14 cellular contexts compared by ENCODE assay signal in genomic region chr6:16437984-16438383, GRCh38.
DNase-seq lines count a peak whose midpoint lies in the region; ATAC-seq and TF ChIP-seq lines count a peak whose summit lies in the region.
"Had no signal": no experiment of that assay in that cellular context is flagged by ENCODE, and none has a peak within 500 bp of the region (broad histone marks: within the 10 kb centered on the region; RNA-seq: fewer than 3 reads in every experiment).

No MANE protein-coding gene starts in this region.

- H3K27me3 ChIP-seq in left ventricle myocardium inferior (ENCODE audit: low read depth) (no peaks in the 10 kb centered on the region), left lung (no peaks in the 10 kb centered on the region), vagina (no peaks in the 10 kb centered on the region)
- H3K27me3 ChIP-seq: hepatocyte had no signal

- H3K4me3 Mint-ChIP-seq in activated T-cell treated with anti-CD3 and anti-CD28 coated beads, Interleukin-2, amount 50 U/mL, for 4 hours = peak overlapping the region; percentile 91
- H3K4me3 Mint-ChIP-seq: naive B cell had no signal

- no peaks in the 10 kb centered on the region for H3K27me3 Mint-ChIP-seq in activated T-cell treated with anti-CD3 and anti-CD28 coated beads, Interleukin-2, amount 50 U/mL, for 4 hours (ENCODE audit: low read depth)

- peaks cover 85% of the 10 kb centered on the region for H3K4me1 Mint-ChIP-seq in activated T-cell treated with anti-CD3 and anti-CD28 coated beads, Interleukin-2, amount 50 U/mL, for 4 hours (ENCODE audit: low read depth)

- H3K27ac ChIP-seq in left ventricle myocardium inferior (replicated peaks) (no peak overlapping the region), left lung (no peak overlapping the region), vagina (peak overlapping the region; percentile 60)
- H3K27ac ChIP-seq: hepatocyte had no signal

- H3K4me1 ChIP-seq in left ventricle myocardium inferior (peaks cover 57% of the 10 kb centered on the region), left lung (peaks cover 6 to 14% of the 10 kb centered on the region in 2 donors), vagina (peaks cover 28% of the 10 kb centered on the region)

- intact Hi-C loops in Right ventricle myocardium superior (cut with DNase I) (no loop called here), left ventricle myocardium inferior (cut with micrococcal nuclease) (no loop called here), left lung (cut with DNase I) (no loop called here), vagina (cut with DNase I) (no loop called here)

- H3K4me3 ChIP-seq in left ventricle myocardium inferior = no peak overlapping the region
- H3K4me3 ChIP-seq in left lung = no peak overlapping the region
- no peak overlapping the region for H3K4me3 ChIP-seq in vagina
- H3K4me3 ChIP-seq: hepatocyte had no signal

- H3K36me3 Mint-ChIP-seq in activated T-cell treated with anti-CD3 and anti-CD28 coated beads, Interleukin-2, amount 50 U/mL, for 4 hours (ENCODE audit: insufficient read depth) = peaks cover 27% of the 10 kb centered on the region

- no peak for TF ChIP-seq POLR2A in vagina (IDR thresholded peaks at IDR 0.05)

- H3K9me3 Mint-ChIP-seq in activated T-cell treated with anti-CD3 and anti-CD28 coated beads, Interleukin-2, amount 50 U/mL, for 4 hours = peaks cover 3% of the 10 kb centered on the region

- TF ChIP-seq CTCF in left ventricle myocardium inferior (IDR thresholded peaks at IDR 0.05; ENCODE audit: borderline replicate concordance) (no peak), left lung (IDR thresholded peaks at IDR 0.05) (no peak), vagina (IDR thresholded peaks at IDR 0.05) (no peak)

- no peaks in the 10 kb centered on the region for H3K9me3 ChIP-seq in left ventricle myocardium inferior (replicated peaks)
- no peaks in the 10 kb centered on the region for H3K9me3 ChIP-seq in left lung
- H3K9me3 ChIP-seq in vagina = no peaks in the 10 kb centered on the region

- ATAC-seq in Right ventricle myocardium superior (ENCODE audit: poor library complexity) (peak; percentile 72), left lung (peak; percentile 60), GM21825 (IDR thresholded peaks at IDR 0.05; ENCODE audit: unreplicated experiment) (no peak)
- peak; percentile 49 to 52 for ATAC-seq in activated T-cell treated with anti-CD3 and anti-CD28 coated beads, Interleukin-2, amount 50 U/mL, for 4 hours
- ATAC-seq: PC-3 had no signal

- DNase-seq in Right ventricle myocardium superior (no peak), left ventricle myocardium inferior (no peak), left lung (no peak), vagina (ENCODE audit: extremely low spot score in 2 of 2) (no peak), DMS114 treated with DMSO at 0.1 percent for 48 hours (lab: John Stamatoyannopoulos, UW; ENCODE audit: unreplicated experiment) (no peak), NCI-H2081 (lab: John Stamatoyannopoulos, UW) (no peak)
- peak; percentile 31 for DNase-seq in activated T-cell treated with anti-CD3 and anti-CD28 coated beads, Interleukin-2, amount 50 U/mL, for 4 hours
- DNase-seq: amygdala, naive B cell, NCI-H1694, NCI-H524 treated with DMSO at 0.1 percent for 48 hours, PC-3 had no signal

- H3K36me3 ChIP-seq in left ventricle myocardium inferior (no peaks in the 10 kb centered on the region), left lung (no peaks in the 10 kb centered on the region), vagina (no peaks in the 10 kb centered on the region)
